14 cellular contexts compared by ENCODE assay signal in genomic region chr14:92500491-92500941, GRCh38. TPM values are rescaled to one million over a fixed set of nuclear protein-coding genes. Genes with fewer than 3 reads are reported as not detected.
DNase-seq lines count a peak whose midpoint lies in the region; ATAC-seq and TF ChIP-seq lines count a peak whose summit lies in the region.
"Had no signal": no experiment of that assay in that cellular context is flagged by ENCODE, and none has a peak within 500 bp of the region (broad histone marks: within the 10 kb centered on the region; RNA-seq: fewer than 3 reads in every experiment).

No MANE protein-coding gene starts in this region.

- H3K36me3 Mint-ChIP-seq in GM23338 (ENCODE audit: low read depth) = no peaks in the 10 kb centered on the region
- H3K36me3 Mint-ChIP-seq: mesothelial cell of epicardium had no signal

- peak overlapping the region; percentile 46 for H2BK5ac ChIP-seq in trophoblast cell (ENCODE audit: low read depth, low read length, poor library complexity)

- peak overlapping the region; percentile 81 for H2BK120ac ChIP-seq in trophoblast cell (ENCODE audit: insufficient read depth, low read length, poor library complexity)

- H3K4me3 ChIP-seq in GM23338 (no peak overlapping the region), heart right ventricle (no peak overlapping the region), trophoblast cell (ENCODE audit: low read depth, low read length) (no peak overlapping the region), GM23248 (no peak overlapping the region)

- 65 to 71% methylated on average over 6 of the region's 6 CpGs for WGBS in heart right ventricle, 2 donors
- WGBS in trophoblast cell (ENCODE audit: extremely low coverage, insufficient coverage, insufficient read length) = no CpG with 5 or more reads among the region's 6 CpGs
- 92 to 98% methylated on average over 6 of the region's 6 CpGs for WGBS in GM23248 (ENCODE audit: low coverage in 1 of 2, low lambda C conversion rate in 2 of 2, missing lambda C conversion rate in 2 of 2), 2 experiments

- no peak overlapping the region for H4K12ac ChIP-seq in trophoblast cell (ENCODE audit: low read depth, low read length)

- no peaks in the 10 kb centered on the region for H3K4me1 ChIP-seq in GM23338 (ENCODE audit: insufficient read depth)
- H3K4me1 ChIP-seq in heart right ventricle = peaks cover 10 to 27% (median 14%) of the 10 kb centered on the region in 9 donors
- H3K4me1 ChIP-seq in trophoblast cell (ENCODE audit: control insufficient read depth in 1 of 2, insufficient read depth in 2 of 2, low read length in 2 of 2) = peaks cover 11 to 15% of the 10 kb centered on the region in 2 experiments
- peaks cover 41% of the 10 kb centered on the region for H3K4me1 ChIP-seq in GM23248 (ENCODE audit: insufficient read depth)

- H3K27me3 Mint-ChIP-seq in GM23338 (ENCODE audit: insufficient read depth, low read depth, poor library complexity) = peaks cover 3% of the 10 kb centered on the region

- no peak overlapping the region for H3K18ac ChIP-seq in trophoblast cell (ENCODE audit: low read length)

- peak; percentile 92 for ATAC-seq in GM23338
- peak in 7 of 8 donors; percentile 21 to 76 (median 41) for ATAC-seq in heart right ventricle
- no peak for ATAC-seq in esophagus mucosa
- ATAC-seq: T-helper 17 cell had no signal

- TF ChIP-seq CTCF in GM23338 (conservative IDR thresholded peaks at IDR 0.05; ENCODE audit: low read depth in 2 of 2) (no peak), heart right ventricle (IDR thresholded peaks at IDR 0.05) (no peak)

- H3K27ac ChIP-seq in GM23338 (ENCODE audit: low read depth) = no peak overlapping the region
- peak overlapping the region in 2 of 10 donors; percentile 14 to 30 for H3K27ac ChIP-seq in heart right ventricle
- H3K27ac ChIP-seq in trophoblast cell (ENCODE audit: low read depth, low read length) = no peak overlapping the region
- H3K27ac ChIP-seq in GM23248 = no peak overlapping the region

- DNase-seq in GM23338 (ENCODE audit: low spot score) = peak; percentile 15
- peak; percentile 91 for DNase-seq in SK-MEL-5 (ENCODE audit: low read depth, low spot score)
- peak in 1 of 2 donors; percentile 46 for DNase-seq in heart right ventricle
- no peak for DNase-seq in trophoblast cell
- no peak for DNase-seq in GM23248
- DNase-seq in NCI-H526 treated with DMSO at 0.1 percent for 48 hours (lab: John Stamatoyannopoulos, UW) = no peak
- DNase-seq in activated gamma-delta T cell (lab: John Stamatoyannopoulos, UW) = no peak
- DNase-seq: activated CD4-positive, alpha-beta T cell treated with anti-CD3 and anti-CD28 coated beads, Interleukin-2, amount 10 ng/mL, durations not matched to agents 24 days and 14 days; aorta; KBM-7; NCI-H2081 treated with DMSO at 0.1 percent for 48 hours; T-helper 17 cell had no signal

- H3K79me2 ChIP-seq in GM23338 (replicated peaks; ENCODE audit: insufficient read depth) (no peaks in the 10 kb centered on the region), trophoblast cell (ENCODE audit: control insufficient read depth, insufficient read depth, low read length, poor library complexity) (no peaks in the 10 kb centered on the region), GM23248 (ENCODE audit: insufficient read depth) (no peaks in the 10 kb centered on the region)

- no peak overlapping the region for H3K9ac ChIP-seq in trophoblast cell (ENCODE audit: low read length)
- no peak overlapping the region for H3K9ac ChIP-seq in GM23248

- H3F3A ChIP-seq in GM23338 (replicated peaks; ENCODE audit: low read depth) (no peaks in the 10 kb centered on the region), GM23248 (ENCODE audit: insufficient read depth) (peaks cover 42% of the 10 kb centered on the region)

- H3K9me3 ChIP-seq in heart right ventricle = no peaks in the 10 kb centered on the region
- H3K9me3 ChIP-seq in trophoblast cell (ENCODE audit: insufficient read depth, low read depth, low read length) = no peaks in the 10 kb centered on the region
- no peaks in the 10 kb centered on the region for H3K9me3 ChIP-seq in GM23248 (ENCODE audit: low read depth)

- no peaks in the 10 kb centered on the region; the same call in 2 of the 3 replicates for H3K9me3 Mint-ChIP-seq in GM23338
- H3K9me3 Mint-ChIP-seq: activated CD4-positive, alpha-beta T cell treated with anti-CD3 and anti-CD28 coated beads, Interleukin-2, amount 10 ng/mL, durations not matched to agents 24 days and 14 days; mesothelial cell of epicardium had no signal

- H4K8ac ChIP-seq in trophoblast cell (ENCODE audit: low read depth, low read length) = peak overlapping the region; percentile 22

- H3K14ac ChIP-seq in trophoblast cell (ENCODE audit: low read length) = peak overlapping the region; percentile 49

- no peak overlapping the region for H3K23ac ChIP-seq in trophoblast cell (ENCODE audit: low read length)

- H3K4me2 ChIP-seq in GM23338 = no peak overlapping the region
- no peak overlapping the region for H3K4me2 ChIP-seq in trophoblast cell (ENCODE audit: low read length)
- H3K4me2 ChIP-seq in GM23248 (ENCODE audit: unreplicated experiment) = no peak overlapping the region

- H3K4ac ChIP-seq in trophoblast cell (ENCODE audit: low read depth, low read length) = no peak overlapping the region

- H2AFZ ChIP-seq in GM23338 (0 out of 2 replicates have a peak overlapping the region, but pooled peaks have one; percentile 32), trophoblast cell (ENCODE audit: insufficient read depth, low read length, poor library complexity) (no peak overlapping the region), GM23248 (no peak overlapping the region)

- no peak overlapping the region for H3K4me3 Mint-ChIP-seq in GM23338
- H3K4me3 Mint-ChIP-seq: activated CD4-positive, alpha-beta T cell treated with anti-CD3 and anti-CD28 coated beads, Interleukin-2, amount 10 ng/mL, durations not matched to agents 24 days and 14 days; mesothelial cell of epicardium; T-helper 17 cell had no signal

- H3K9me2 ChIP-seq in GM23338 (ENCODE audit: insufficient read depth) (no peaks in the 10 kb centered on the region), GM23248 (ENCODE audit: insufficient read depth) (no peaks in the 10 kb centered on the region)

- H3K36me3 ChIP-seq in GM23338 (ENCODE audit: insufficient read depth) = no peaks in the 10 kb centered on the region
- no peaks in the 10 kb centered on the region for H3K36me3 ChIP-seq in heart right ventricle
- H3K36me3 ChIP-seq in trophoblast cell (ENCODE audit: control insufficient read depth in 1 of 2, insufficient read depth in 2 of 2, low read length in 2 of 2) = no peaks in the 10 kb centered on the region
- no peaks in the 10 kb centered on the region for H3K36me3 ChIP-seq in GM23248 (ENCODE audit: low read depth)

- no peaks in the 10 kb centered on the region for H4K20me1 ChIP-seq in GM23338 (replicated peaks; ENCODE audit: insufficient read depth)
- no peaks in the 10 kb centered on the region for H4K20me1 ChIP-seq in GM23248 (ENCODE audit: insufficient read depth)

- peaks cover 9% of the 10 kb centered on the region for H3K79me1 ChIP-seq in trophoblast cell (ENCODE audit: low read length)

- H2BK12ac ChIP-seq in trophoblast cell (ENCODE audit: low read length) = peak overlapping the region; percentile 32

- H2AK5ac ChIP-seq in trophoblast cell (ENCODE audit: low read length) = no peak overlapping the region

- no peaks in the 10 kb centered on the region for H3K27me3 ChIP-seq in GM23338 (ENCODE audit: insufficient read depth)
- no peaks in the 10 kb centered on the region for H3K27me3 ChIP-seq in heart right ventricle
- no peaks in the 10 kb centered on the region for H3K27me3 ChIP-seq in trophoblast cell (ENCODE audit: insufficient read depth, low read length)
- no peaks in the 10 kb centered on the region for H3K27me3 ChIP-seq in GM23248 (replicated peaks; ENCODE audit: insufficient read depth)

- in situ Hi-C loops in SK-MEL-5 (cut with HindIII; ENCODE audit: low pct_unique_long_range_greater_than_20kb, low sequenced_read_pairs) = no loop called here
- in situ Hi-C loops in GM23248 (cut with MboI) = no loop called here

- no peak overlapping the region for H4K91ac ChIP-seq in trophoblast cell (ENCODE audit: low read depth, low read length)

- intact Hi-C loops in heart right ventricle (cut with DNase I) = no loop called here

- H3K27ac Mint-ChIP-seq in GM23338 = no peak overlapping the region
- H3K27ac Mint-ChIP-seq: activated CD4-positive, alpha-beta T cell treated with anti-CD3 and anti-CD28 coated beads, Interleukin-2, amount 10 ng/mL, durations not matched to agents 24 days and 14 days; mesothelial cell of epicardium; T-helper 17 cell had no signal

- H3K4me1 Mint-ChIP-seq in GM23338 = peaks cover 19% of the 10 kb centered on the region
- H3K4me1 Mint-ChIP-seq: activated CD4-positive, alpha-beta T cell treated with anti-CD3 and anti-CD28 coated beads, Interleukin-2, amount 10 ng/mL, durations not matched to agents 24 days and 14 days had no signal

TF ChIP-seq in GM23338, 12 proteins besides CTCF, POLR2A, EP300 and RAD21 (continues in another document):
- TF ChIP-seq ETS1 (IDR thresholded peaks at IDR 0.05) (no peak), ZNF331 (CRISPR knock-in tag; IDR thresholded peaks at IDR 0.05; ENCODE audit: low read depth) (no peak)

RNA-seq across cellular contexts. Expression of gene RIN3, which starts 13.1 kb away (rescaled TPM):
- total RNA-seq in GM23338 (2014; rRNA removed; shearing (Covaris generic)) = 0.78 and 0.97 TPM in 2 replicates
- 0.63 and 1.5 TPM in 2 replicates for polyA plus RNA-seq in GM23338 (2016; fragmentation: Nextera tagmentation; extraction: Ambion mirVana)
- 2.4 and 2.6 TPM in 2 replicates for total RNA-seq in SK-MEL-5 (2014; rRNA removed; shearing (Covaris generic))
- polyA plus RNA-seq in SK-MEL-5 (2015; cell fraction: cytosol; rRNA removed) = 19.7 and 22.4 TPM in 2 replicates
- polyA plus RNA-seq in SK-MEL-5 (2015; cell fraction: nucleus; rRNA removed) = 7.2 TPM in 2 replicates
- 10 to 100 TPM in 8 of 10 donors, 1 to 10 TPM in 2; 9.4 to 24.0 (median 12.7) TPM for total RNA-seq in heart right ventricle
- polyA plus RNA-seq in heart right ventricle = 1 to 10 TPM; 7.2 to 9.0 TPM
- polyA plus RNA-seq in trophoblast cell (2013) = 34.8 and 36.0 TPM in 2 replicates
- total RNA-seq in GM23248 (2014; rRNA removed; shearing (Covaris generic)) = 1.8 and 3.8 TPM in 2 replicates
- polyA plus RNA-seq in GM23248 (2016; fragmentation: Nextera tagmentation; extraction: Ambion mirVana) = 7.0 and 7.7 TPM in 2 replicates
- total RNA-seq in esophagus mucosa = 5.4 TPM

Comparison
In these comparisons a context has a peak if more than half of its experiments do, and no peak if none do; other contexts are left out.
1. DNase-seq: peak in GM23338 (single experiment) and SK-MEL-5 (single experiment); none in trophoblast cell (0 of 2), GM23248 (single experiment), NCI-H526 treated with DMSO at 0.1 percent for 48 hours (single experiment) and activated gamma-delta T cell (single experiment).